In the genomic region with DNA sequence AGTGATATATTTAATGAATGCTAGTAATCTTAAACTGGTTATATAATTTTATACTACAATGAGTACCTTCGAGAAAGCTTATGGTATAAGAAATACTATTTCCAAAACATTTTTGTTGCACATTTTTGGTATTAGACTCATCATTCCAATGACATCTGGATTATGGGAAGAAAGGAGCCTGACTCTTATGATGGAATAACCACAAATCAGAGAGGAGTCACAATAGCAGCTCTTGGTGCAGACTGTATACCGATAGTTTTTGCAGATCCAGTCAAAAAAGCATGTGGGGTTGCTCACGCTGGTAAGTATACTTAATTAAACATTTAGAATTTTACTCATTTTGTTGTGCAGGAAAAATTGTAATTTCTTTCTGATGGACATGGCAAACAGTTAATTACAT, we compare ENCODE assay signal across 1 cellular context.
TF ChIP-seq lines count a peak whose summit lies in the region.

No MANE protein-coding gene starts in this region.

TF ChIP-seq in IMR-90, 13 proteins besides CTCF, POLR2A, EP300 and RAD21:
- no peak for TF ChIP-seq RCOR1 (IDR thresholded peaks at IDR 0.05; ENCODE audit: insufficient replicate concordance, low read length)
- no peak for TF ChIP-seq MAFK (IDR thresholded peaks at IDR 0.05; ENCODE audit: low read depth, low read length)
- TF ChIP-seq SMC3 (IDR thresholded peaks at IDR 0.05; ENCODE audit: low read depth, low read length), result no peak
- TF ChIP-seq BHLHE40 (IDR thresholded peaks at IDR 0.05; ENCODE audit: low read depth, low read length), result no peak
- no peak for TF ChIP-seq RFX5 (IDR thresholded peaks at IDR 0.05; ENCODE audit: low read depth, low read length)
- no peak for TF ChIP-seq CEBPB (IDR thresholded peaks at IDR 0.05; ENCODE audit: low read depth, low read length)
- TF ChIP-seq USF2 (IDR thresholded peaks at IDR 0.05; ENCODE audit: low read depth, low read length), result no peak
- no peak for TF ChIP-seq NFE2L2 (IDR thresholded peaks at IDR 0.05; ENCODE audit: low read depth, low read length)
- TF ChIP-seq MAZ (IDR thresholded peaks at IDR 0.05; ENCODE audit: borderline replicate concordance, low read depth, low read length), result no peak
- no peak for TF ChIP-seq MXI1 (IDR thresholded peaks at IDR 0.05; ENCODE audit: borderline replicate concordance, low read depth, low read length)
